ENCODE assay signal across 1 cellular context in genomic region chr14:32224731-32225377, GRCh38.
TF ChIP-seq lines count a peak whose summit lies in the region.

No MANE protein-coding gene starts in this region.

TF ChIP-seq in HepG2, 621 proteins besides CTCF, POLR2A, EP300 and RAD21 (continued from another document):
- TF ChIP-seq, protein P1, sequence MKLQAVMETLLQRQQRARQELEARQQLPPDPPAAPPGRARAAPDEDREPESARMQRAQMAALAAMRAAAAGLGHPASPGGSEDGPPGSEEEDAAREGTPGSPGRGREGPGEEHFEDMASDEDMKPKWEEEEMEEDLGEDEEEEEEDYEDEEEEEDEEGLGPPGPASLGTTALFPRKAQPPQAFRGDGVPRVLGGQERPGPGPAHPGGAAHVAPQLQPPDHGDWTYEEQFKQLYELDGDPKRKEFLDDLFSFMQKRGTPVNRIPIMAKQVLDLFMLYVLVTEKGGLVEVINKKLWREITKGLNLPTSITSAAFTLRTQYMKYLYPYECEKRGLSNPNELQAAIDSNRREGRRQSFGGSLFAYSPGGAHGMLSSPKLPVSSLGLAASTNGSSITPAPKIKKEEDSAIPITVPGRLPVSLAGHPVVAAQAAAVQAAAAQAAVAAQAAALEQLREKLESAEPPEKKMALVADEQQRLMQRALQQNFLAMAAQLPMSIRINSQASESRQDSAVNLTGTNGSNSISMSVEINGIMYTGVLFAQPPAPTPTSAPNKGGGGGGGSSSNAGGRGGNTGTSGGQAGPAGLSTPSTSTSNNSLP (IDR thresholded peaks at IDR 0.05; ENCODE audit: low read depth, low read length), result peak; percentile 66; the same call in 1 of the 2 replicates
- TF ChIP-seq, protein P2, sequence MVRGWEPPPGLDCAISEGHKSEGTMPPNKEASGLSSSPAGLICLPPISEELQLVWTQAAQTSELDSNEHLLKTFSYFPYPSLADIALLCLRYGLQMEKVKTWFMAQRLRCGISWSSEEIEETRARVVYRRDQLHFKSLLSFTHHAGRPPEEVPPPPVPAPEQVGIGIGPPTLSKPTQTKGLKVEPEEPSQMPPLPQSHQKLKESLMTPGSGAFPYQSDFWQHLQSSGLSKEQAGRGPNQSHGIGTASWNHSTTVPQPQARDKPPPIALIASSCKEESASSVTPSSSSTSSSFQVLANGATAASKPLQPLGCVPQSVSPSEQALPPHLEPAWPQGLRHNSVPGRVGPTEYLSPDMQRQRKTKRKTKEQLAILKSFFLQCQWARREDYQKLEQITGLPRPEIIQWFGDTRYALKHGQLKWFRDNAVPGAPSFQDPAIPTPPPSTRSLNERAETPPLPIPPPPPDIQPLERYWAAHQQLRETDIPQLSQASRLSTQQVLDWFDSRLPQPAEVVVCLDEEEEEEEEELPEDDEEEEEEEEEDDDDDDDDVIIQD (CRISPR knock-in tag; IDR thresholded peaks at IDR 0.05; ENCODE audit: low read depth), result 0 out of 2 replicates have a peak, but pooled peaks have one; percentile 34
- TF ChIP-seq ZNF564 (CRISPR knock-in tag; IDR thresholded peaks at IDR 0.05) (no peak), ZNF253 (CRISPR knock-in tag; IDR thresholded peaks at IDR 0.05; ENCODE audit: borderline replicate concordance) (no peak), FOXC1 (CRISPR knock-in tag; IDR thresholded peaks at IDR 0.05; ENCODE audit: borderline replicate concordance) (no peak), ERF (CRISPR knock-in tag; IDR thresholded peaks at IDR 0.05) (0 out of 2 replicates have a peak, but pooled peaks have one; percentile 27), KDM2A (CRISPR knock-in tag; IDR thresholded peaks at IDR 0.05; ENCODE audit: borderline replicate concordance, low read depth) (peak; percentile 61; the same call in 1 of the 2 replicates), STAG1 (CRISPR knock-in tag; IDR thresholded peaks at IDR 0.05) (peak; percentile 58), MED1 (CRISPR knock-in tag; IDR thresholded peaks at IDR 0.05) (no peak), GATAD2A (CRISPR knock-in tag; IDR thresholded peaks at IDR 0.05) (peak; percentile 35; the same call in 1 of the 2 replicates), PAWR (CRISPR knock-in tag; IDR thresholded peaks at IDR 0.05; ENCODE audit: borderline replicate concordance) (no peak), SALL1 (CRISPR knock-in tag; IDR thresholded peaks at IDR 0.05) (0 out of 2 replicates have a peak, but pooled peaks have one; percentile 23), ZNF644 (CRISPR knock-in tag; IDR thresholded peaks at IDR 0.05; ENCODE audit: low read depth) (peak; percentile 71), RXRB (CRISPR knock-in tag; IDR thresholded peaks at IDR 0.05; ENCODE audit: borderline replicate concordance) (peak; percentile 19; the same call in 1 of the 2 replicates), SRF (IDR thresholded peaks at IDR 0.05; ENCODE audit: low read depth, low read length) (peak; percentile 81; the same call in 1 of the 2 replicates), SNRNP70 (IDR thresholded peaks at IDR 0.05; ENCODE audit: low read depth, low read length) (no peak), FOSL1 (CRISPR knock-in tag; IDR thresholded peaks at IDR 0.05; ENCODE audit: borderline replicate concordance) (peak; percentile 79), HCFC1 (IDR thresholded peaks at IDR 0.05; ENCODE audit: low read depth, low read length) (no peak), ZNF282 (IDR thresholded peaks at IDR 0.05; ENCODE audit: partially characterized antibody) (no peak), SOX5 (CRISPR knock-in tag; IDR thresholded peaks at IDR 0.05; ENCODE audit: borderline replicate concordance) (0 out of 2 replicates have a peak, but pooled peaks have one; percentile 16), TEAD3 (CRISPR knock-in tag; optimal IDR thresholded peaks at IDR 0.05; ENCODE audit: borderline replicate concordance) (peak; percentile 33), SP2 (CRISPR knock-in tag; IDR thresholded peaks at IDR 0.05) (no peak), SMARCE1 (IDR thresholded peaks at IDR 0.05; ENCODE audit: borderline replicate concordance) (no peak), BRCA1 (CRISPR knock-in tag; IDR thresholded peaks at IDR 0.05) (no peak), CREB1 (IDR thresholded peaks at IDR 0.05) (0 out of 2 replicates have a peak, but pooled peaks have one; percentile 2), CREB1 (CRISPR knock-in tag; IDR thresholded peaks at IDR 0.05) (no peak), FOSL2 (CRISPR knock-in tag; IDR thresholded peaks at IDR 0.05) (peak; percentile 96), ZFP62 (CRISPR knock-in tag; IDR thresholded peaks at IDR 0.05) (no peak), LCORL (IDR thresholded peaks at IDR 0.05) (no peak), LCORL (CRISPR knock-in tag; IDR thresholded peaks at IDR 0.05) (no peak), ARNTL (CRISPR knock-in tag; IDR thresholded peaks at IDR 0.05) (no peak), SNAPC4 (CRISPR knock-in tag; IDR thresholded peaks at IDR 0.05) (0 out of 2 replicates have a peak, but pooled peaks have one; percentile 27), SNAPC2 (CRISPR knock-in tag; IDR thresholded peaks at IDR 0.05) (no peak), TFE3 (CRISPR knock-in tag; IDR thresholded peaks at IDR 0.05) (peak; percentile 77; the same call in 1 of the 2 replicates), SAP130 (CRISPR knock-in tag; IDR thresholded peaks at IDR 0.05; ENCODE audit: low read depth) (0 out of 2 replicates have a peak, but pooled peaks have one; percentile 13), SMC3 (IDR thresholded peaks at IDR 0.05; ENCODE audit: low read length) (peak; percentile 62; the same call in 1 of the 2 replicates), SIX4 (CRISPR knock-in tag; IDR thresholded peaks at IDR 0.05) (no peak), JUNB (CRISPR knock-in tag; IDR thresholded peaks at IDR 0.05; ENCODE audit: borderline replicate concordance) (0 out of 2 replicates have a peak, but pooled peaks have one; percentile 54)
- TF ChIP-seq, protein P3, sequence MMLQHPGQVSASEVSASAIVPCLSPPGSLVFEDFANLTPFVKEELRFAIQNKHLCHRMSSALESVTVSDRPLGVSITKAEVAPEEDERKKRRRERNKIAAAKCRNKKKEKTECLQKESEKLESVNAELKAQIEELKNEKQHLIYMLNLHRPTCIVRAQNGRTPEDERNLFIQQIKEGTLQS (CRISPR knock-in tag; IDR thresholded peaks at IDR 0.05), result peak; percentile 83
- TF ChIP-seq, protein P4, sequence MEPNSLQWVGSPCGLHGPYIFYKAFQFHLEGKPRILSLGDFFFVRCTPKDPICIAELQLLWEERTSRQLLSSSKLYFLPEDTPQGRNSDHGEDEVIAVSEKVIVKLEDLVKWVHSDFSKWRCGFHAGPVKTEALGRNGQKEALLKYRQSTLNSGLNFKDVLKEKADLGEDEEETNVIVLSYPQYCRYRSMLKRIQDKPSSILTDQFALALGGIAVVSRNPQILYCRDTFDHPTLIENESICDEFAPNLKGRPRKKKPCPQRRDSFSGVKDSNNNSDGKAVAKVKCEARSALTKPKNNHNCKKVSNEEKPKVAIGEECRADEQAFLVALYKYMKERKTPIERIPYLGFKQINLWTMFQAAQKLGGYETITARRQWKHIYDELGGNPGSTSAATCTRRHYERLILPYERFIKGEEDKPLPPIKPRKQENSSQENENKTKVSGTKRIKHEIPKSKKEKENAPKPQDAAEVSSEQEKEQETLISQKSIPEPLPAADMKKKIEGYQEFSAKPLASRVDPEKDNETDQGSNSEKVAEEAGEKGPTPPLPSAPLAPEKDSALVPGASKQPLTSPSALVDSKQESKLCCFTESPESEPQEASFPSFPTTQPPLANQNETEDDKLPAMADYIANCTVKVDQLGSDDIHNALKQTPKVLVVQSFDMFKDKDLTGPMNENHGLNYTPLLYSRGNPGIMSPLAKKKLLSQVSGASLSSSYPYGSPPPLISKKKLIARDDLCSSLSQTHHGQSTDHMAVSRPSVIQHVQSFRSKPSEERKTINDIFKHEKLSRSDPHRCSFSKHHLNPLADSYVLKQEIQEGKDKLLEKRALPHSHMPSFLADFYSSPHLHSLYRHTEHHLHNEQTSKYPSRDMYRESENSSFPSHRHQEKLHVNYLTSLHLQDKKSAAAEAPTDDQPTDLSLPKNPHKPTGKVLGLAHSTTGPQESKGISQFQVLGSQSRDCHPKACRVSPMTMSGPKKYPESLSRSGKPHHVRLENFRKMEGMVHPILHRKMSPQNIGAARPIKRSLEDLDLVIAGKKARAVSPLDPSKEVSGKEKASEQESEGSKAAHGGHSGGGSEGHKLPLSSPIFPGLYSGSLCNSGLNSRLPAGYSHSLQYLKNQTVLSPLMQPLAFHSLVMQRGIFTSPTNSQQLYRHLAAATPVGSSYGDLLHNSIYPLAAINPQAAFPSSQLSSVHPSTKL (CRISPR knock-in tag; IDR thresholded peaks at IDR 0.05), result 0 out of 2 replicates have a peak, but pooled peaks have one; percentile 34
TF ChIP-seq in HepG2: peak in this region for 25.
